15 cellular contexts compared by ENCODE assay signal in genomic region chr2:101882948-101883347, GRCh38.
"Had no signal": no experiment of that assay in that cellular context is flagged by ENCODE, and none has a peak within 500 bp of the region (broad histone marks: within the 10 kb centered on the region; RNA-seq: fewer than 3 reads in every experiment).

No MANE protein-coding gene starts in this region.

- H3K4me3 Mint-ChIP-seq: activated naive CD8-positive, alpha-beta T cell treated with anti-CD3 and anti-CD28 coated beads, Interleukin-2, amount 10 ng/mL, durations not matched to agents 7 days and 5 days; endodermal cell; neural crest cell; stimulated activated naive CD8-positive, alpha-beta T cell treated with anti-CD3 and anti-CD28 coated beads, Interleukin-15, amount 100 ng/mL, for 72 hours; T-helper 2 cell treated with Interferon-gamma antibody and Interleukin-4, amounts not matched to agents 5 μg/mL and 100 μg/mL, for 36 hours; type B pancreatic cell had no signal

- H3K4me1 Mint-ChIP-seq: endodermal cell; neural crest cell; stimulated activated naive CD8-positive, alpha-beta T cell treated with anti-CD3 and anti-CD28 coated beads, Interleukin-15, amount 100 ng/mL, for 72 hours had no signal

- H3K9me3 ChIP-seq: ovary, sigmoid colon, spleen had no signal

- H3K27me3 ChIP-seq: dorsolateral prefrontal cortex, ovary, sigmoid colon, spleen had no signal

- H3K27me3 Mint-ChIP-seq: activated naive CD8-positive, alpha-beta T cell treated with anti-CD3 and anti-CD28 coated beads, Interleukin-2, amount 10 ng/mL, durations not matched to agents 7 days and 5 days; stimulated activated naive CD8-positive, alpha-beta T cell treated with anti-CD3 and anti-CD28 coated beads, Interleukin-15, amount 100 ng/mL, for 72 hours; type B pancreatic cell had no signal

- H3K9me3 Mint-ChIP-seq: activated naive CD8-positive, alpha-beta T cell treated with anti-CD3 and anti-CD28 coated beads, Interleukin-2, amount 10 ng/mL, durations not matched to agents 7 days and 5 days; endodermal cell; neural crest cell; stimulated activated naive CD8-positive, alpha-beta T cell treated with anti-CD3 and anti-CD28 coated beads, Interleukin-15, amount 100 ng/mL, for 72 hours; T-helper 2 cell treated with Interferon-gamma antibody and Interleukin-4, amounts not matched to agents 5 μg/mL and 100 μg/mL, for 36 hours; type B pancreatic cell had no signal

- DNase-seq: activated CD4-positive, alpha-beta T cell treated with anti-CD3 and anti-CD28 coated beads, Interleukin-2, amount 50 U/mL, for 1 hour; activated effector memory CD4-positive, alpha-beta T cell treated with Interleukin-2 at 50 U/mL for 16 hours; activated naive CD8-positive, alpha-beta T cell treated with anti-CD3 and anti-CD28 coated beads, Interleukin-2, amount 10 ng/mL, durations not matched to agents 7 days and 5 days; aorta; dorsolateral prefrontal cortex; endodermal cell; hippocampal formation; ovary; sigmoid colon; spleen; stimulated activated naive CD8-positive, alpha-beta T cell treated with anti-CD3 and anti-CD28 coated beads, Interleukin-15, amount 100 ng/mL, for 72 hours; SW 1271 had no signal

- H3K27ac ChIP-seq: ovary, sigmoid colon had no signal

- H3K36me3 ChIP-seq: ovary had no signal

- H3K27ac Mint-ChIP-seq: activated naive CD8-positive, alpha-beta T cell treated with anti-CD3 and anti-CD28 coated beads, Interleukin-2, amount 10 ng/mL, durations not matched to agents 7 days and 5 days; endodermal cell; stimulated activated naive CD8-positive, alpha-beta T cell treated with anti-CD3 and anti-CD28 coated beads, Interleukin-15, amount 100 ng/mL, for 72 hours; T-helper 2 cell treated with Interferon-gamma antibody and Interleukin-4, amounts not matched to agents 5 μg/mL and 100 μg/mL, for 36 hours had no signal

- H3K4me3 ChIP-seq: dorsolateral prefrontal cortex, ovary, sigmoid colon, spleen had no signal
